23 cellular contexts compared by ENCODE assay signal in genomic region chr4:8502836-8503585, GRCh38.
DNase-seq lines count a peak whose midpoint lies in the region; ATAC-seq and TF ChIP-seq lines count a peak whose summit lies in the region.
"Had no signal": no experiment of that assay in that cellular context is flagged by ENCODE, and none has a peak within 500 bp of the region (broad histone marks: within the 10 kb centered on the region; RNA-seq: fewer than 3 reads in every experiment).

No MANE protein-coding gene starts in this region.

- no peaks in the 10 kb centered on the region for H3K9me3 ChIP-seq in right atrium auricular region
- no peaks in the 10 kb centered on the region for H3K9me3 ChIP-seq in vagina
- H3K9me3 ChIP-seq: A549, heart left ventricle had no signal

- peak; percentile 34 for ATAC-seq in left ventricle myocardium superior
- no peak for ATAC-seq in HG03520 (IDR thresholded peaks at IDR 0.05; ENCODE audit: unreplicated experiment)
- ATAC-seq: activated CD8-positive, alpha-beta memory T cell treated with anti-CD3 and anti-CD28 coated beads, Interleukin-2, amount 10 ng/mL, durations not matched to agents 7 days and 5 days; activated naive CD8-positive, alpha-beta T cell treated with anti-CD3 and anti-CD28 coated beads, Interleukin-2, amount 50 U/mL, for 24 hours; activated T-helper 17 cell treated with anti-CD3 and anti-CD28 coated beads, Interleukin-2, amount 50 U/mL, for 72 hours; naive thymus-derived CD8-positive, alpha-beta T cell had no signal

- TF ChIP-seq CTCF in right atrium auricular region (IDR thresholded peaks at IDR 0.05) (no peak), fibroblast of mammary gland (conservative IDR thresholded peaks at IDR 0.05; ENCODE audit: control insufficient read depth, insufficient read depth, low read depth, low read length) (no peak), nephron (IDR thresholded peaks at IDR 0.05; ENCODE audit: unreplicated experiment in 3 of 3) (no peak), vagina (IDR thresholded peaks at IDR 0.05) (no peak)

- H3K36me3 ChIP-seq in right atrium auricular region (no peaks in the 10 kb centered on the region), vagina (no peaks in the 10 kb centered on the region)
- H3K36me3 ChIP-seq: heart left ventricle had no signal

- H3K4me1 Mint-ChIP-seq in nephron = peaks cover 24% of the 10 kb centered on the region
- H3K4me1 Mint-ChIP-seq: activated CD8-positive, alpha-beta memory T cell treated with anti-CD3 and anti-CD28 coated beads, Interleukin-2, amount 10 ng/mL, durations not matched to agents 7 days and 5 days; activated naive CD8-positive, alpha-beta T cell treated with anti-CD3 and anti-CD28 coated beads, Interleukin-2, amount 50 U/mL, for 24 hours; activated T-helper 17 cell treated with anti-CD3 and anti-CD28 coated beads, Interleukin-2, amount 50 U/mL, for 72 hours; CD14-positive monocyte; memory B cell had no signal

- intact Hi-C loops in left ventricle myocardium superior (cut with micrococcal nuclease) = no loop called here
- intact Hi-C loops in vagina (cut with DNase I) = no loop called here

- H3K27ac Mint-ChIP-seq in nephron = peak overlapping the region; percentile 22 to 89 (median 89)
- H3K27ac Mint-ChIP-seq: activated CD8-positive, alpha-beta memory T cell treated with anti-CD3 and anti-CD28 coated beads, Interleukin-2, amount 10 ng/mL, durations not matched to agents 7 days and 5 days; activated naive CD8-positive, alpha-beta T cell treated with anti-CD3 and anti-CD28 coated beads, Interleukin-2, amount 50 U/mL, for 24 hours; activated T-helper 17 cell treated with anti-CD3 and anti-CD28 coated beads, Interleukin-2, amount 50 U/mL, for 72 hours; CD14-positive monocyte; memory B cell had no signal

- peaks cover 12% of the 10 kb centered on the region for H3K27me3 Mint-ChIP-seq in nephron (ENCODE audit: low read depth)
- H3K27me3 Mint-ChIP-seq: activated CD8-positive, alpha-beta memory T cell treated with anti-CD3 and anti-CD28 coated beads, Interleukin-2, amount 10 ng/mL, durations not matched to agents 7 days and 5 days; activated naive CD8-positive, alpha-beta T cell treated with anti-CD3 and anti-CD28 coated beads, Interleukin-2, amount 50 U/mL, for 24 hours; activated T-helper 17 cell treated with anti-CD3 and anti-CD28 coated beads, Interleukin-2, amount 50 U/mL, for 72 hours; naive thymus-derived CD8-positive, alpha-beta T cell had no signal

- H3K4me3 Mint-ChIP-seq in nephron = no peak overlapping the region
- H3K4me3 Mint-ChIP-seq: activated CD8-positive, alpha-beta memory T cell treated with anti-CD3 and anti-CD28 coated beads, Interleukin-2, amount 10 ng/mL, durations not matched to agents 7 days and 5 days; activated naive CD8-positive, alpha-beta T cell treated with anti-CD3 and anti-CD28 coated beads, Interleukin-2, amount 50 U/mL, for 24 hours; activated T-helper 17 cell treated with anti-CD3 and anti-CD28 coated beads, Interleukin-2, amount 50 U/mL, for 72 hours; CD14-positive monocyte; memory B cell; naive thymus-derived CD8-positive, alpha-beta T cell had no signal

- TF ChIP-seq POLR2A in vagina (IDR thresholded peaks at IDR 0.05) = no peak

- DNase-seq in left ventricle myocardium superior = no peak
- no peak for DNase-seq in right atrium auricular region (ENCODE audit: low spot score)
- peak; percentile 26 for DNase-seq in fibroblast of mammary gland (ENCODE audit: low read depth)
- no peak for DNase-seq in vagina (ENCODE audit: extremely low spot score in 2 of 2)
- DNase-seq in AML-193 (lab: John Stamatoyannopoulos, UW) = no peak
- no peak for DNase-seq in DMS153 treated with DMSO at 0.1 percent for 48 hours (lab: John Stamatoyannopoulos, UW; ENCODE audit: unreplicated experiment)
- DNase-seq: activated CD4-positive, alpha-beta T cell treated with anti-CD3 and anti-CD28 coated beads for 48 hours; activated CD8-positive, alpha-beta memory T cell treated with anti-CD3 and anti-CD28 coated beads, Interleukin-2, amount 10 ng/mL, durations not matched to agents 7 days and 5 days; activated naive CD8-positive, alpha-beta T cell treated with anti-CD3 and anti-CD28 coated beads, Interleukin-2, amount 50 U/mL, for 24 hours; DMS153; dorsolateral prefrontal cortex; erythroblast; NCI-H1417 treated with DMSO at 0.1 percent for 48 hours; stimulated activated CD4-positive, alpha-beta T cell treated with anti-CD3 and anti-CD28 coated beads, Interleukin-4, amount 100 ng/mL, for 4 hours had no signal

- H3K4me1 ChIP-seq in right atrium auricular region (peaks cover 0 to 54% of the 10 kb centered on the region in 2 donors), vagina (peaks cover 44% of the 10 kb centered on the region)
- H3K4me1 ChIP-seq: A549 had no signal

- H3K27me3 ChIP-seq in right atrium auricular region (no peaks in the 10 kb centered on the region), vagina (no peaks in the 10 kb centered on the region)
- H3K27me3 ChIP-seq: dorsolateral prefrontal cortex, heart left ventricle had no signal

- H3K27ac ChIP-seq in right atrium auricular region (no peak overlapping the region), vagina (peak overlapping the region; percentile 27)
- H3K27ac ChIP-seq: A549, heart left ventricle had no signal

- H3K4me3 ChIP-seq in right atrium auricular region = no peak overlapping the region
- no peak overlapping the region for H3K4me3 ChIP-seq in fibroblast of mammary gland (ENCODE audit: control insufficient read depth, low read depth, low read length)
- H3K4me3 ChIP-seq in vagina = no peak overlapping the region
- H3K4me3 ChIP-seq: A549, dorsolateral prefrontal cortex, heart left ventricle, smooth muscle cell had no signal

- H3K9me3 Mint-ChIP-seq in nephron = no peaks in the 10 kb centered on the region
- H3K9me3 Mint-ChIP-seq: activated T-helper 17 cell treated with anti-CD3 and anti-CD28 coated beads, Interleukin-2, amount 50 U/mL, for 72 hours; memory B cell had no signal

- no peaks in the 10 kb centered on the region for H3K36me3 Mint-ChIP-seq in nephron (ENCODE audit: low read depth)
- H3K36me3 Mint-ChIP-seq: activated CD8-positive, alpha-beta memory T cell treated with anti-CD3 and anti-CD28 coated beads, Interleukin-2, amount 10 ng/mL, durations not matched to agents 7 days and 5 days; CD14-positive monocyte had no signal
